ENCODE assay signal across 1 cellular context in genomic region chr17:45948881-45949624, GRCh38.
A peak's percentile ranks its signal among the peaks of the same experiment; 100 is the strongest.
TF ChIP-seq lines count a peak whose summit lies in the region.

No MANE protein-coding gene starts in this region.

TF ChIP-seq in HepG2, 621 proteins besides CTCF, POLR2A, EP300 and RAD21 (continued from another document and continues in another):
- TF ChIP-seq E2F2 (CRISPR knock-in tag; IDR thresholded peaks at IDR 0.05; ENCODE audit: borderline replicate concordance) (no peak), ZFX (CRISPR knock-in tag; IDR thresholded peaks at IDR 0.05; ENCODE audit: low read depth) (peak; percentile 57; the same call in 1 of the 2 replicates), ZNF224 (CRISPR knock-in tag; IDR thresholded peaks at IDR 0.05) (no peak), SNAPC5 (CRISPR knock-in tag; IDR thresholded peaks at IDR 0.05; ENCODE audit: borderline replicate concordance) (no peak), ZNF337 (CRISPR knock-in tag; IDR thresholded peaks at IDR 0.05; ENCODE audit: borderline replicate concordance, low read depth) (0 out of 2 replicates have a peak, but pooled peaks have one; percentile 21), ZNF354B (CRISPR knock-in tag; IDR thresholded peaks at IDR 0.05) (no peak), SSRP1 (CRISPR knock-in tag; IDR thresholded peaks at IDR 0.05) (0 out of 2 replicates have a peak, but pooled peaks have one; percentile 58), ZNF225 (CRISPR knock-in tag; IDR thresholded peaks at IDR 0.05) (peak; percentile 58; the same call in 1 of the 2 replicates), ZNF562 (CRISPR knock-in tag; IDR thresholded peaks at IDR 0.05; ENCODE audit: borderline replicate concordance) (no peak), ZNF615 (CRISPR knock-in tag; IDR thresholded peaks at IDR 0.05; ENCODE audit: borderline replicate concordance) (no peak), MAFF (IDR thresholded peaks at IDR 0.05; ENCODE audit: low read depth, low read length) (peak; percentile 83; the same call in 1 of the 2 replicates), ISL2 (CRISPR knock-in tag; IDR thresholded peaks at IDR 0.05) (peak; percentile 70; the same call in 1 of the 2 replicates), THAP11 (CRISPR knock-in tag; IDR thresholded peaks at IDR 0.05) (peak; percentile 42; the same call in 1 of the 2 replicates), MAZ (IDR thresholded peaks at IDR 0.05; ENCODE audit: borderline replicate concordance, low read depth, low read length) (peak; percentile 29; the same call in 1 of the 2 replicates), MAZ (CRISPR knock-in tag; IDR thresholded peaks at IDR 0.05; ENCODE audit: low read depth) (no peak), KLF16 (CRISPR knock-in tag; IDR thresholded peaks at IDR 0.05) (peak in 1 of 2 experiments; percentile 37; a peak in 1 of 4 replicates), NAIF1 (CRISPR knock-in tag; IDR thresholded peaks at IDR 0.05; ENCODE audit: borderline replicate concordance) (no peak), HOXD1 (CRISPR knock-in tag; IDR thresholded peaks at IDR 0.05) (0 out of 2 replicates have a peak, but pooled peaks have one; percentile 38), SMAD1 (CRISPR knock-in tag; IDR thresholded peaks at IDR 0.05; ENCODE audit: borderline replicate concordance, low read depth) (no peak), NBN (conservative IDR thresholded peaks at IDR 0.05) (no peak), ZHX1 (CRISPR knock-in tag; IDR thresholded peaks at IDR 0.05; ENCODE audit: low read depth) (no peak), SRSF9 (IDR thresholded peaks at IDR 0.05; ENCODE audit: borderline replicate concordance, insufficient read depth, low read depth, low read length, poor library complexity, severe bottlenecking) (no peak), PPARG (CRISPR knock-in tag; conservative IDR thresholded peaks at IDR 0.05) (peak; percentile 59; the same call in 1 of the 2 replicates), MIXL1 (CRISPR knock-in tag; IDR thresholded peaks at IDR 0.05) (peak; percentile 75; the same call in 1 of the 2 replicates), ZFP82 (CRISPR knock-in tag; IDR thresholded peaks at IDR 0.05; ENCODE audit: borderline replicate concordance) (no peak), RBM22 (optimal IDR thresholded peaks at IDR 0.05; ENCODE audit: low read length) (no peak), ASH2L (IDR thresholded peaks at IDR 0.05; ENCODE audit: insufficient read length, low read depth, low read length) (peak; percentile 79), ZNF335 (CRISPR knock-in tag; IDR thresholded peaks at IDR 0.05) (no peak), DRAP1 (CRISPR knock-in tag; IDR thresholded peaks at IDR 0.05) (no peak), ZMYM3 (CRISPR knock-in tag; IDR thresholded peaks at IDR 0.05) (peak; percentile 86), ZNF703 (CRISPR knock-in tag; IDR thresholded peaks at IDR 0.05; ENCODE audit: borderline replicate concordance) (no peak), ZSCAN20 (CRISPR knock-in tag; IDR thresholded peaks at IDR 0.05; ENCODE audit: borderline replicate concordance) (no peak), ARNTL (CRISPR knock-in tag; IDR thresholded peaks at IDR 0.05) (peak; percentile 59; the same call in 1 of the 2 replicates), ZMAT3 (CRISPR knock-in tag; conservative IDR thresholded peaks at IDR 0.05) (0 out of 2 replicates have a peak, but pooled peaks have one; percentile 26), MIER2 (CRISPR knock-in tag; IDR thresholded peaks at IDR 0.05) (peak; percentile 80; the same call in 1 of the 2 replicates), HOXA9 (CRISPR knock-in tag; IDR thresholded peaks at IDR 0.05; ENCODE audit: borderline replicate concordance) (no peak), MYNN (CRISPR knock-in tag; IDR thresholded peaks at IDR 0.05; ENCODE audit: low read depth) (no peak), PLSCR1 (CRISPR knock-in tag; IDR thresholded peaks at IDR 0.05; ENCODE audit: borderline replicate concordance) (no peak), NCOA1 (CRISPR knock-in tag; IDR thresholded peaks at IDR 0.05) (no peak), WIZ (CRISPR knock-in tag; IDR thresholded peaks at IDR 0.05) (no peak), SMYD3 (CRISPR knock-in tag; IDR thresholded peaks at IDR 0.05) (no peak), BCL3 (CRISPR knock-in tag; IDR thresholded peaks at IDR 0.05) (0 out of 2 replicates have a peak, but pooled peaks have one; percentile 5), IRF9 (CRISPR knock-in tag; IDR thresholded peaks at IDR 0.05; ENCODE audit: borderline replicate concordance) (peak; percentile 64; the same call in 1 of the 2 replicates), ZC3H13 (CRISPR knock-in tag; IDR thresholded peaks at IDR 0.05) (no peak), U2AF1 (optimal IDR thresholded peaks at IDR 0.05; ENCODE audit: low read depth, low read length) (no peak), TAF15 (IDR thresholded peaks at IDR 0.05; ENCODE audit: low read depth, low read length, poor library complexity, severe bottlenecking) (no peak), ZBTB10 (CRISPR knock-in tag; IDR thresholded peaks at IDR 0.05; ENCODE audit: borderline replicate concordance) (no peak), ZNF572 (CRISPR knock-in tag; IDR thresholded peaks at IDR 0.05) (no peak), SAP130 (CRISPR knock-in tag; IDR thresholded peaks at IDR 0.05; ENCODE audit: low read depth) (peak; percentile 67), BORCS8-MEF2B (CRISPR knock-in tag; IDR thresholded peaks at IDR 0.05) (no peak), KLF9 (CRISPR knock-in tag; IDR thresholded peaks at IDR 0.05; ENCODE audit: low read depth) (peak; percentile 74; the same call in 1 of the 2 replicates), ZNF333 (CRISPR knock-in tag; IDR thresholded peaks at IDR 0.05; ENCODE audit: borderline replicate concordance) (peak; percentile 80; the same call in 1 of the 2 replicates), ZNF556 (CRISPR knock-in tag; IDR thresholded peaks at IDR 0.05; ENCODE audit: borderline replicate concordance) (peak; percentile 95; the same call in 1 of the 2 replicates), HIVEP1 (CRISPR knock-in tag; IDR thresholded peaks at IDR 0.05) (peak; percentile 81), ZNF800 (CRISPR knock-in tag; IDR thresholded peaks at IDR 0.05) (peak; percentile 93), SRF (IDR thresholded peaks at IDR 0.05; ENCODE audit: low read depth, low read length) (no peak), ZNF136 (CRISPR knock-in tag; IDR thresholded peaks at IDR 0.05; ENCODE audit: low read depth) (no peak), ZNF850 (CRISPR knock-in tag; conservative IDR thresholded peaks at IDR 0.05) (peak; percentile 77; the same call in 1 of the 2 replicates), NPAS2 (CRISPR knock-in tag; IDR thresholded peaks at IDR 0.05; ENCODE audit: borderline replicate concordance) (no peak), HMGA1 (CRISPR knock-in tag; conservative IDR thresholded peaks at IDR 0.05) (no peak), AGO2 (optimal IDR thresholded peaks at IDR 0.05; ENCODE audit: low read depth, low read length) (no peak), SCMH1 (CRISPR knock-in tag; IDR thresholded peaks at IDR 0.05; ENCODE audit: borderline replicate concordance) (no peak), NR3C1 (CRISPR knock-in tag; IDR thresholded peaks at IDR 0.05) (no peak), SATB2 (CRISPR knock-in tag; IDR thresholded peaks at IDR 0.05) (no peak), KLF11 (CRISPR knock-in tag; IDR thresholded peaks at IDR 0.05) (0 out of 2 replicates have a peak, but pooled peaks have one; percentile 59), ZBTB3 (CRISPR knock-in tag; IDR thresholded peaks at IDR 0.05; ENCODE audit: borderline replicate concordance, low read depth) (no peak; the same call in 1 of the 2 replicates), ZNF816 (CRISPR knock-in tag; IDR thresholded peaks at IDR 0.05; ENCODE audit: borderline replicate concordance) (no peak; the same call in 1 of the 2 replicates), ZBTB7B (CRISPR knock-in tag; IDR thresholded peaks at IDR 0.05) (peak; percentile 95), ZNF501 (CRISPR knock-in tag; IDR thresholded peaks at IDR 0.05) (peak; percentile 87)
